In genomic region chr20:16708590-16708989, GRCh38 we compare ENCODE assay signal across 19 cellular contexts. TPM values are rescaled to one million over a fixed set of nuclear protein-coding genes. Genes with fewer than 3 reads are reported as not detected.
DNase-seq lines count a peak whose midpoint lies in the region; ATAC-seq and TF ChIP-seq lines count a peak whose summit lies in the region.
"Had no signal": no experiment of that assay in that cellular context is flagged by ENCODE, and none has a peak within 500 bp of the region (broad histone marks: within the 10 kb centered on the region; RNA-seq: fewer than 3 reads in every experiment).

No MANE protein-coding gene starts in this region.

- H3K9me3 Mint-ChIP-seq in CD4-positive, CD25-positive, alpha-beta regulatory T cell, result peaks cover 0 to 8% (median 2%) of the 10 kb centered on the region in 7 donors
- H3K9me3 Mint-ChIP-seq in activated CD8-positive, alpha-beta T cell treated with anti-CD3 and anti-CD28 coated beads for 36 hours, result peaks cover 3% of the 10 kb centered on the region
- H3K9me3 Mint-ChIP-seq in glutamatergic neuron (ENCODE audit: unreplicated experiment), result peaks cover 2% of the 10 kb centered on the region

- peak overlapping the region in 2 of 3 donors; percentile 7 to 53 for H3K27ac Mint-ChIP-seq in CD4-positive, CD25-positive, alpha-beta regulatory T cell
- H3K27ac Mint-ChIP-seq in activated CD8-positive, alpha-beta T cell treated with anti-CD3 and anti-CD28 coated beads for 36 hours, result no peak overlapping the region
- no peak overlapping the region for H3K27ac Mint-ChIP-seq in glutamatergic neuron (ENCODE audit: unreplicated experiment)
- H3K27ac Mint-ChIP-seq: memory B cell had no signal

- no peak for DNase-seq in CD4-positive, CD25-positive, alpha-beta regulatory T cell
- DNase-seq in DMS 273 (lab: John Stamatoyannopoulos, UW; ENCODE audit: unreplicated experiment) (peak; percentile 52), NCI-H1105 treated with DMSO at 0.1 percent for 48 hours (lab: John Stamatoyannopoulos, UW) (peak; percentile 85), glutamatergic neuron (no peak), DMS153 treated with DMSO at 0.1 percent for 48 hours (lab: John Stamatoyannopoulos, UW; ENCODE audit: unreplicated experiment) (no peak)
- no peak for DNase-seq in activated CD8-positive, alpha-beta T cell treated with anti-CD3 and anti-CD28 coated beads for 36 hours
- DNase-seq: activated CD4-positive, CD25-positive, alpha-beta regulatory T cell; activated T-cell treated with anti-CD3 and anti-CD28 coated beads, Interleukin-2, amount 50 U/mL, for 48 hours; C1 segment of cervical spinal cord; GF-D8; H7; NCI-H2107; stimulated activated naive CD4-positive, alpha-beta T cell treated with Interleukin-2 at 50 U/mL for 16 hours; SW 1271 had no signal

- H3K4me3 Mint-ChIP-seq in CD4-positive, CD25-positive, alpha-beta regulatory T cell, result peak overlapping the region in 3 of 4 donors; percentile 11 to 72 (median 70)
- H3K4me3 Mint-ChIP-seq in activated CD8-positive, alpha-beta T cell treated with anti-CD3 and anti-CD28 coated beads for 36 hours, result no peak overlapping the region
- H3K4me3 Mint-ChIP-seq in glutamatergic neuron (ENCODE audit: unreplicated experiment), result no peak overlapping the region
- H3K4me3 Mint-ChIP-seq: memory B cell had no signal

- intact Hi-C loops in activated CD8-positive, alpha-beta T cell treated with anti-CD3 and anti-CD28 coated beads for 36 hours (cut with micrococcal nuclease), result no loop called here

- TF ChIP-seq CTCF in activated CD8-positive, alpha-beta T cell treated with anti-CD3 and anti-CD28 coated beads for 36 hours (IDR thresholded peaks at IDR 0.05), result no peak
- TF ChIP-seq CTCF in glutamatergic neuron (IDR thresholded peaks at IDR 0.05; ENCODE audit: partially characterized antibody, unreplicated experiment), result no peak

- peaks cover 0 to 5% of the 10 kb centered on the region in 2 experiments for H3K9me3 ChIP-seq in CD4-positive, CD25-positive, alpha-beta regulatory T cell (ENCODE audit: control insufficient read depth in 2 of 2, low read length in 2 of 2)

- H3K27me3 ChIP-seq in CD4-positive, CD25-positive, alpha-beta regulatory T cell (ENCODE audit: control insufficient read depth, insufficient read depth, low read length), result peaks cover 2% of the 10 kb centered on the region

- POLR2A ChIA-PET in activated CD8-positive, alpha-beta T cell treated with anti-CD3 and anti-CD28 coated beads for 36 hours (lab: Charles Lee), result no interaction called here

- H3K27ac ChIP-seq in CD4-positive, CD25-positive, alpha-beta regulatory T cell (ENCODE audit: insufficient read depth, low read length, poor library complexity, severe bottlenecking), result no peak overlapping the region

- H3K4me3 ChIP-seq in CD4-positive, CD25-positive, alpha-beta regulatory T cell (ENCODE audit: low read depth, low read length), result peak overlapping the region; percentile 63

- CTCF ChIA-PET in activated CD8-positive, alpha-beta T cell treated with anti-CD3 and anti-CD28 coated beads for 36 hours (lab: Charles Lee), result interaction anchor here (2.9 kb wide), 1 partner anchor 53 kb away, joined by 8 read pairs; no protein-coding TSS in a partner anchor

- H3K4me1 Mint-ChIP-seq in CD4-positive, CD25-positive, alpha-beta regulatory T cell, result peaks cover 16 to 38% (median 23%) of the 10 kb centered on the region in 4 donors
- peaks cover 21% of the 10 kb centered on the region for H3K4me1 Mint-ChIP-seq in activated CD8-positive, alpha-beta T cell treated with anti-CD3 and anti-CD28 coated beads for 36 hours (ENCODE audit: low read depth)
- peaks cover 6% of the 10 kb centered on the region for H3K4me1 Mint-ChIP-seq in glutamatergic neuron (ENCODE audit: low read depth, unreplicated experiment)

- peaks cover 31% of the 10 kb centered on the region for H3K27me3 Mint-ChIP-seq in CD4-positive, CD25-positive, alpha-beta regulatory T cell
- H3K27me3 Mint-ChIP-seq in activated CD8-positive, alpha-beta T cell treated with anti-CD3 and anti-CD28 coated beads for 36 hours, result peaks cover 7% of the 10 kb centered on the region
- H3K27me3 Mint-ChIP-seq in glutamatergic neuron (ENCODE audit: unreplicated experiment), result peaks cover 3% of the 10 kb centered on the region

- no peaks in the 10 kb centered on the region for H3K36me3 ChIP-seq in CD4-positive, CD25-positive, alpha-beta regulatory T cell (ENCODE audit: control insufficient read depth, insufficient read depth, low read length)

- peaks cover 6% of the 10 kb centered on the region for H3K36me3 Mint-ChIP-seq in CD4-positive, CD25-positive, alpha-beta regulatory T cell
- no peaks in the 10 kb centered on the region for H3K36me3 Mint-ChIP-seq in activated CD8-positive, alpha-beta T cell treated with anti-CD3 and anti-CD28 coated beads for 36 hours (ENCODE audit: low read depth)
- peaks cover 23% of the 10 kb centered on the region for H3K36me3 Mint-ChIP-seq in glutamatergic neuron (ENCODE audit: unreplicated experiment)

- ATAC-seq in CD4-positive, CD25-positive, alpha-beta regulatory T cell (ENCODE audit: low read depth in 2 of 2), result no peak
- peak; percentile 13 for ATAC-seq in activated CD8-positive, alpha-beta T cell treated with anti-CD3 and anti-CD28 coated beads for 36 hours
- ATAC-seq in GM21717 (IDR thresholded peaks at IDR 0.05; ENCODE audit: unreplicated experiment), result no peak

- peaks cover 18% of the 10 kb centered on the region for H3K4me1 ChIP-seq in CD4-positive, CD25-positive, alpha-beta regulatory T cell (ENCODE audit: control insufficient read depth, insufficient read depth, low read length, poor library complexity, severe bottlenecking)

RNA-seq across cellular contexts. Expression of gene SNRPB2, which starts 21.2 kb away (rescaled TPM):
- total RNA-seq in CD4-positive, CD25-positive, alpha-beta regulatory T cell, result 49.9 TPM
- polyA plus RNA-seq in CD4-positive, CD25-positive, alpha-beta regulatory T cell, result 100 to 1,000 TPM in 2 of 4 donors, 10 to 100 TPM in 2; 71.9 to 115 (median 100) TPM
- total RNA-seq in activated CD8-positive, alpha-beta T cell treated with anti-CD3 and anti-CD28 coated beads for 36 hours, result 100 to 1,000 TPM; 105 to 108 TPM
- total RNA-seq in glutamatergic neuron (ENCODE audit: unreplicated experiment), result 81.3 TPM

RNA-seq across cellular contexts. Expression of gene OTOR, which starts 39.6 kb away (rescaled TPM):
- total RNA-seq in CD4-positive, CD25-positive, alpha-beta regulatory T cell, result not detected
- polyA plus RNA-seq in CD4-positive, CD25-positive, alpha-beta regulatory T cell, result not detected
- total RNA-seq in activated CD8-positive, alpha-beta T cell treated with anti-CD3 and anti-CD28 coated beads for 36 hours, result not detected
- total RNA-seq in glutamatergic neuron (ENCODE audit: unreplicated experiment), result not detected
- total RNA-seq: H7, LHCN-M2, skeletal muscle tissue had no signal
- polyA plus RNA-seq: urinary bladder had no signal

Comparison
In these comparisons a context has a peak if more than half of its experiments do, and no peak if none do; other contexts are left out.
1. DNase-seq: peak in DMS 273 (single experiment) and NCI-H1105 treated with DMSO at 0.1 percent for 48 hours (single experiment); none in CD4-positive, CD25-positive, alpha-beta regulatory T cell (0 of 3), activated CD8-positive, alpha-beta T cell treated with anti-CD3 and anti-CD28 coated beads for 36 hours (single experiment), glutamatergic neuron (single experiment) and DMS153 treated with DMSO at 0.1 percent for 48 hours (single experiment).
2. H3K27ac Mint-ChIP-seq: peak in CD4-positive, CD25-positive, alpha-beta regulatory T cell (2 of 3); none in activated CD8-positive, alpha-beta T cell treated with anti-CD3 and anti-CD28 coated beads for 36 hours (single experiment) and glutamatergic neuron (single experiment).
3. H3K4me3 Mint-ChIP-seq: peak in CD4-positive, CD25-positive, alpha-beta regulatory T cell (3 of 4); none in activated CD8-positive, alpha-beta T cell treated with anti-CD3 and anti-CD28 coated beads for 36 hours (single experiment) and glutamatergic neuron (single experiment).